12 cellular contexts compared by ENCODE assay signal in the genomic region with DNA sequence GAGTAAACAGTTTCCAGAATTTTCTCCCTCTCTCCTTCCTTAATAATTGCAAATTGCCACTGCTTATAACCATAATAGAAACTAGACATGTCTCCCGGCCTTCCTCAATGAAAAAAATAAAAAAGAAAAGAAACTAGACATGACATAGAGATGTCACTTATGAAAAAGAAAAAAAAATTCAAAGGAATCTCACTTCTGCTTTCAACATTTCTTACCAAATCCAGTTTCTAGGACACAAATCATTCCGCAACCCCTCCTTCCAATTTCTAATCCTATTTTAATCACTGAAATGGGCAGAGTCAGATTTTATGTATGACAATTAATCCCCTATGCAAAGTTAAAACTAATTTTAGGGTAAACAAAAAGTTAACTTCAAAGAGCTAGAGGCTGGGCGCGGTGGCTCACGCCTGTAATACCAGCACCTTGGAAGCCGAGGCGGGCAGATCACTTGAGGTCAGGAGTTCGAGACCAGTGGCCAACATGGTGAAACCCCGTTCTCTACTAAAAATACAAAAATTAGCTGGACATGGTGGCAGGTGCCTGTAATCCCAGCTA. TPM values are rescaled to one million over a fixed set of nuclear protein-coding genes. Genes with fewer than 3 reads are reported as not detected.
DNase-seq lines count a peak whose midpoint lies in the region; ATAC-seq and TF ChIP-seq lines count a peak whose summit lies in the region.
"Had no signal": no experiment of that assay in that cellular context is flagged by ENCODE, and none has a peak within 500 bp of the region (broad histone marks: within the 10 kb centered on the region; RNA-seq: fewer than 3 reads in every experiment).

No MANE protein-coding gene starts in this region.

- H3K9me2 ChIP-seq in HCT116 (ENCODE audit: insufficient read depth), result no peaks in the 10 kb centered on the region

- ATAC-seq in HCT116 (no peak), HG03575 (IDR thresholded peaks at IDR 0.05; ENCODE audit: extremely low read depth, insufficient number of reproducible peaks, low FRiP score, unreplicated experiment) (peak; percentile 54)

- intact Hi-C loops in HCT116 (cut with micrococcal nuclease), result no loop called here

- H3K9ac ChIP-seq in HCT116 (ENCODE audit: low read length) (no peak overlapping the region), smooth muscle cell (ENCODE audit: low read depth) (no peak overlapping the region)

- H3K4me2 ChIP-seq in HCT116 (ENCODE audit: low read length) (no peak overlapping the region), smooth muscle cell (no peak overlapping the region)

- POLR2A ChIA-PET in HCT116 (lab: Charles Lee), result interaction anchor here (1.0 to 4.0 kb wide), 2 partner anchors 40 to 41 kb away, joined by 3 to 20 read pairs; partner anchors contain the start of gene EEF1A1

- no peak for TF ChIP-seq CTCF in HCT116 (IDR thresholded peaks at IDR 0.05 in 2 of 3, conservative IDR thresholded peaks at IDR 0.05 in 1 of 3; ENCODE audit: borderline replicate concordance in 1 of 3, insufficient read depth in 1 of 3, low read depth in 2 of 3, low read length in 2 of 3)
- no peak for TF ChIP-seq CTCF in smooth muscle cell (IDR thresholded peaks at IDR 0.05; ENCODE audit: borderline replicate concordance, insufficient read depth, poor library complexity, severe bottlenecking)

- H3K4me1 ChIP-seq in HCT116 (ENCODE audit: control insufficient read depth in 1 of 2, insufficient read depth in 2 of 2, low read length in 2 of 2) (peaks cover 10 to 29% of the 10 kb centered on the region in 2 experiments; a peak in 3 of 4 replicates), smooth muscle cell (ENCODE audit: low read depth) (peaks cover 26% of the 10 kb centered on the region)

- H4K20me1 ChIP-seq in HCT116 (ENCODE audit: insufficient read depth) (no peaks in the 10 kb centered on the region), smooth muscle cell (ENCODE audit: low read depth) (no peaks in the 10 kb centered on the region)

- CTCF ChIA-PET in HCT116 (lab: Charles Lee), result no interaction called here

- H2AFZ ChIP-seq in HCT116 (ENCODE audit: low read depth, low read length, poor library complexity, severe bottlenecking), result peak overlapping the region; percentile 76
- peak overlapping the region; percentile 52 for H2AFZ ChIP-seq in smooth muscle cell (ENCODE audit: low read depth)

- WGBS in smooth muscle cell (ENCODE audit: low lambda C conversion rate), result 93% methylated on average over 9 of the region's 9 CpGs

- H3K27me3 ChIP-seq in HCT116 (ENCODE audit: insufficient read depth, low read length) (no peaks in the 10 kb centered on the region), smooth muscle cell (ENCODE audit: low read depth) (no peaks in the 10 kb centered on the region)

- RAD21 ChIA-PET in HCT116 (lab: Charles Lee; ENCODE audit: low non-redundant PET in 1 of 2, low total read pairs in 2 of 2, uncharacterized antibody in 2 of 2, unreplicated experiment in 2 of 2), result interaction anchor here in 1 of 2 experiments (0.5 kb wide), 1 partner anchor 19 kb away, joined by 3 read pairs; no protein-coding TSS in a partner anchor

- DNase-seq in NOMO-1 (lab: John Stamatoyannopoulos, UW; ENCODE audit: unreplicated experiment in 2 of 2) (peak; percentile 6 to 63), NOMO-1 treated with dmso at 0.1 percent for 144 hours (lab: John Stamatoyannopoulos, UW; ENCODE audit: unreplicated experiment) (no peak), HCT116 (ENCODE audit: low read depth, low spot score) (no peak), smooth muscle cell (lab: John Stamatoyannopoulos, UW; ENCODE audit: unreplicated experiment) (no peak), KBM-7 (no peak), pons (ENCODE audit: low spot score) (no peak), epidermal melanocyte (ENCODE audit: insufficient read length, low spot score) (no peak)
- DNase-seq: DND-41, naive B cell had no signal

- H3K79me2 ChIP-seq in HCT116 (ENCODE audit: insufficient read depth, low read length) (no peaks in the 10 kb centered on the region), smooth muscle cell (ENCODE audit: low read depth) (no peaks in the 10 kb centered on the region)

- H3F3A ChIP-seq in smooth muscle cell (ENCODE audit: low read depth), result peaks cover 8% of the 10 kb centered on the region

- H3K4me3 ChIP-seq in HCT116 (replicated peaks in 1 of 2; ENCODE audit: low read depth in 1 of 2, low read length in 2 of 2), result no peak overlapping the region
- no peak overlapping the region for H3K4me3 ChIP-seq in smooth muscle cell
- H3K4me3 ChIP-seq: thoracic aorta had no signal

- TF ChIP-seq RAD21 in HCT116 (IDR thresholded peaks at IDR 0.05; ENCODE audit: low read depth), result no peak

- in situ Hi-C loops in KBM-7 (cut with MboI; ENCODE audit: low pct_unique_long_range_greater_than_20kb, low sequenced_read_pairs), result no loop called here

- H3K27ac ChIP-seq in HCT116 (ENCODE audit: low read depth, low read length) (no peak overlapping the region), smooth muscle cell (ENCODE audit: low read depth) (no peak overlapping the region)
- H3K27ac ChIP-seq: 22Rv1, thoracic aorta had no signal

- no TSS peak for BruUV-seq in HCT116 (replicated peaks; lab: Mats Ljungman, UMichigan)

- no peak for TF ChIP-seq POLR2A in HCT116 (IDR thresholded peaks at IDR 0.05; ENCODE audit: borderline replicate concordance, extremely low read depth, insufficient read depth, insufficient read length)

- H3K9me3 ChIP-seq in HCT116 (ENCODE audit: control insufficient read depth in 1 of 2, insufficient read depth in 1 of 2, low read depth in 1 of 2, low read length in 2 of 2) (no peaks in the 10 kb centered on the region), smooth muscle cell (replicated peaks; ENCODE audit: low read depth) (no peaks in the 10 kb centered on the region)
- H3K9me3 ChIP-seq: thoracic aorta had no signal

- H3K36me3 ChIP-seq in HCT116 (ENCODE audit: control insufficient read depth in 1 of 2, insufficient read depth in 2 of 2, low read length in 2 of 2) (no peaks in the 10 kb centered on the region), smooth muscle cell (ENCODE audit: low read depth) (no peaks in the 10 kb centered on the region)
- H3K36me3 ChIP-seq: thoracic aorta had no signal

TF ChIP-seq in HCT116, 20 proteins besides CTCF, POLR2A, EP300 and RAD21:
- TF ChIP-seq FOSL1 (IDR thresholded peaks at IDR 0.05; ENCODE audit: low read depth) (no peak), SP1 (IDR thresholded peaks at IDR 0.05; ENCODE audit: low read depth) (no peak), SRF (IDR thresholded peaks at IDR 0.05; ENCODE audit: low read depth) (no peak), YY1 (IDR thresholded peaks at IDR 0.05; ENCODE audit: extremely low read depth, insufficient replicate concordance, low read depth, low read length) (no peak), MAX (IDR thresholded peaks at IDR 0.05) (no peak), ELF1 (IDR thresholded peaks at IDR 0.05; ENCODE audit: borderline replicate concordance, low read depth) (no peak), ATF3 (IDR thresholded peaks at IDR 0.05) (no peak), POLR2AphosphoS5 (IDR thresholded peaks at IDR 0.05; ENCODE audit: low read depth, low read length) (no peak), SIN3A (IDR thresholded peaks at IDR 0.05; ENCODE audit: low read depth) (no peak), EZH2 (IDR thresholded peaks at IDR 0.05) (no peak), TCF7L2 (IDR thresholded peaks at IDR 0.05; ENCODE audit: borderline replicate concordance, extremely low read depth, insufficient read depth, insufficient read length) (no peak), ZNF274 (IDR thresholded peaks at IDR 0.05; ENCODE audit: low read depth, low read length) (no peak)

RNA-seq across cellular contexts. Expression of gene EEF1A1, which starts 40.1 kb away (rescaled TPM):
- total RNA-seq in HCT116 (2021; ENCODE audit: unreplicated experiment), result 12,560 TPM
- 13,732 and 15,309 TPM in 2 replicates for polyA plus RNA-seq in HCT116 (2012)
- total RNA-seq in smooth muscle cell, result 8,046 and 9,106 TPM in 2 replicates
- polyA plus RNA-seq in smooth muscle cell, result 2,147 and 2,255 TPM in 2 replicates

Comparison
In these comparisons a context has a peak if more than half of its experiments do, and no peak if none do; other contexts are left out.
1. DNase-seq: peak in NOMO-1 (2 of 2); none in NOMO-1 treated with dmso at 0.1 percent for 144 hours (single experiment), HCT116 (single experiment), smooth muscle cell (single experiment), KBM-7 (single experiment), pons (single experiment) and epidermal melanocyte (single experiment).